ENCODE assay signal across 9 cellular contexts in genomic region chr7:101164071-101164840, GRCh38. TPM values are rescaled to one million over a fixed set of nuclear protein-coding genes. Genes with fewer than 3 reads are reported as not detected.
DNase-seq lines count a peak whose midpoint lies in the region; ATAC-seq and TF ChIP-seq lines count a peak whose summit lies in the region.
"Had no signal": no experiment of that assay in that cellular context is flagged by ENCODE, and none has a peak within 500 bp of the region (broad histone marks: within the 10 kb centered on the region; RNA-seq: fewer than 3 reads in every experiment).

No MANE protein-coding gene starts in this region.

- TF ChIP-seq CTCF in Calu3 (IDR thresholded peaks at IDR 0.05; ENCODE audit: unreplicated experiment) (no peak), chondrocyte (IDR thresholded peaks at IDR 0.05) (no peak)

- DNase-seq in Calu3: peak; percentile 45
- peak; percentile 63 for DNase-seq in M059J (ENCODE audit: low read depth)
- peak; percentile 94 for DNase-seq in chondrocyte (ENCODE audit: low spot score)
- DNase-seq in memory B cell (ENCODE audit: low spot score in 2 of 2): peak in 1 of 2 donors; percentile 38

- H3K4me1 Mint-ChIP-seq in Calu3 (ENCODE audit: low read depth, unreplicated experiment): peaks cover 35% of the 10 kb centered on the region
- H3K4me1 Mint-ChIP-seq in chondrocyte (ENCODE audit: low read depth): peaks cover 33% of the 10 kb centered on the region
- peaks cover 18% of the 10 kb centered on the region for H3K4me1 Mint-ChIP-seq in memory B cell

- H3K9me3 Mint-ChIP-seq in Calu3 (ENCODE audit: low read depth, unreplicated experiment) (no peaks in the 10 kb centered on the region), chondrocyte (ENCODE audit: low read depth) (no peaks in the 10 kb centered on the region), memory B cell (peaks cover 2% of the 10 kb centered on the region)

- H3K36me3 Mint-ChIP-seq in Calu3 (ENCODE audit: insufficient read depth, unreplicated experiment): peaks cover 62% of the 10 kb centered on the region
- H3K36me3 Mint-ChIP-seq in chondrocyte (ENCODE audit: low read depth): peaks cover 8% of the 10 kb centered on the region
- peaks cover 14% of the 10 kb centered on the region for H3K36me3 Mint-ChIP-seq in memory B cell

- H3K4me3 Mint-ChIP-seq in Calu3 (ENCODE audit: low read depth, unreplicated experiment) (peak overlapping the region; percentile 70), chondrocyte (ENCODE audit: unreplicated experiment) (peak overlapping the region; percentile 42), memory B cell (peak overlapping the region; percentile 67)

- no TSS peak for BruUV-seq in Calu3 (replicated peaks; lab: Mats Ljungman, UMichigan)

- intact Hi-C loops in Calu3 (cut with micrococcal nuclease; ENCODE audit: unreplicated experiment): no loop called here

- CTCF ChIA-PET in Calu3 (lab: Charles Lee): interaction anchor here (1.2 kb wide), 1 partner anchor 20 kb away, joined by 3 read pairs; no protein-coding TSS in a partner anchor

- H3K27ac Mint-ChIP-seq in Calu3 (ENCODE audit: unreplicated experiment): no peak overlapping the region
- H3K27ac Mint-ChIP-seq in chondrocyte (ENCODE audit: unreplicated experiment): no peak overlapping the region
- H3K27ac Mint-ChIP-seq in memory B cell: peak overlapping the region; percentile 91

- H3K27me3 Mint-ChIP-seq in Calu3 (ENCODE audit: unreplicated experiment): peaks cover 43% of the 10 kb centered on the region
- H3K27me3 Mint-ChIP-seq in chondrocyte (ENCODE audit: low read depth): peaks cover 31% of the 10 kb centered on the region
- peaks cover 27% of the 10 kb centered on the region for H3K27me3 Mint-ChIP-seq in memory B cell

- ATAC-seq in memory B cell (ENCODE audit: low read depth): no peak
- no peak for ATAC-seq in GM18502 (IDR thresholded peaks at IDR 0.05; ENCODE audit: poor library complexity, unreplicated experiment)
- ATAC-seq in HG03039 (IDR thresholded peaks at IDR 0.05; ENCODE audit: unreplicated experiment): no peak
- ATAC-seq in HG03280 (IDR thresholded peaks at IDR 0.05; ENCODE audit: unreplicated experiment): no peak
- no peak for ATAC-seq in GM18868 (IDR thresholded peaks at IDR 0.05; ENCODE audit: unreplicated experiment)

RNA-seq across cellular contexts. Expression of gene VGF, which starts 1.1 kb away (rescaled TPM):
- total RNA-seq in Calu3 (2022): 0.14 and 0.81 TPM in 2 replicates
- 0.20 TPM in 1 of 2 replicates, not detected in the other for total RNA-seq in M059J (2014; rRNA removed; shearing (Covaris generic))
- 0.22 to 0.26 TPM in 2 of 3 replicates, not detected in the other for total RNA-seq in chondrocyte

RNA-seq across cellular contexts. Expression of gene AP1S1, which starts 10.0 kb away (rescaled TPM):
- 45.6 and 61.6 TPM in 2 replicates for total RNA-seq in Calu3 (2022)
- total RNA-seq in M059J (2014; rRNA removed; shearing (Covaris generic)): 97.2 and 106 TPM in 2 replicates
- total RNA-seq in chondrocyte: 55.9 to 60.5 TPM (median 60.4 TPM) in 3 replicates

RNA-seq across cellular contexts. Expression of gene NAT16, which starts 15.8 kb away (rescaled TPM):
- total RNA-seq in Calu3 (2022) (not detected in 2 replicates), chondrocyte (not detected in 3 replicates)
- 0.12 TPM in 1 of 2 replicates, not detected in the other for total RNA-seq in M059J (2014; rRNA removed; shearing (Covaris generic))
- total RNA-seq: T-helper 2 cell treated with Interferon-gamma antibody and Interleukin-4, amounts not matched to agents 100 ng/mL and 5 ng/mL, for 36 hours had no signal

RNA-seq across cellular contexts. Expression of gene MOGAT3, which starts 36.6 kb away (rescaled TPM):
- not detected in 2 replicates for total RNA-seq in Calu3 (2022)
- total RNA-seq in M059J (2014; rRNA removed; shearing (Covaris generic)): not detected in 2 replicates
- not detected in 3 replicates for total RNA-seq in chondrocyte
- total RNA-seq: T-helper 2 cell treated with Interferon-gamma antibody and Interleukin-4, amounts not matched to agents 100 ng/mL and 5 ng/mL, for 36 hours had no signal

RNA-seq across cellular contexts. Expression of gene SERPINE1, which starts 37.4 kb away (rescaled TPM):
- total RNA-seq in Calu3 (2022) (1.1 and 1.8 TPM in 2 replicates), chondrocyte (794 to 1,203 TPM (median 1,180 TPM) in 3 replicates)
- total RNA-seq in M059J (2014; rRNA removed; shearing (Covaris generic)): 102 and 119 TPM in 2 replicates
